ENCODE assay signal across 37 cellular contexts in genomic region chr7:19161671-19162070, GRCh38. TPM values are rescaled to one million over a fixed set of nuclear protein-coding genes. Genes with fewer than 3 reads are reported as not detected.
"Had no signal": no experiment of that assay in that cellular context is flagged by ENCODE, and none has a peak within 500 bp of the region (broad histone marks: within the 10 kb centered on the region; RNA-seq: fewer than 3 reads in every experiment).

No MANE protein-coding gene starts in this region.

- FAIRE-seq: colon, keratinocyte, pancreas, small intestine, urothelium cell line had no signal

- H3K4me3 ChIP-seq: esophagus muscularis mucosa, gastrocnemius medialis, hepatocyte, pancreas, prostate gland, thoracic aorta had no signal

- DNase-seq: activated B cell treated with CpG ODN at 0.5 μM for 24 hours; activated CD4-positive, alpha-beta T cell treated with anti-CD3 and anti-CD28 coated beads for 36 hours; activated CD8-positive, alpha-beta memory T cell treated with anti-CD3 and anti-CD28 coated beads, Interleukin-2, amount 10 ng/mL, durations not matched to agents 7 days and 5 days; activated CD8-positive, alpha-beta T cell treated with anti-CD3 and anti-CD28 coated beads, Interleukin-2, amount 10 ng/mL, durations not matched to agents 7 days and 5 days; activated naive CD4-positive, alpha-beta T cell; activated T-cell treated with anti-CD3 and anti-CD28 coated beads, Interleukin-2, amount 50 U/mL, for 48 hours; anterior cingulate cortex; brain microvascular endothelial cell; caudate nucleus; dermis blood vessel endothelial cell; effector CD4-positive, alpha-beta T cell; gastrocnemius medialis; glutamatergic neuron; left cardiac atrium; left ventricle myocardium superior; nephron progenitor cell; pancreas; retina; small intestine; stimulated activated CD4-positive, alpha-beta T cell treated with anti-CD3 and anti-CD28 coated beads, Interleukin-4, amount 100 ng/mL, for 24 hours; T-helper 1 cell; trophoblast cell had no signal

- ATAC-seq: activated CD4-positive, alpha-beta T cell treated with anti-CD3 and anti-CD28 coated beads for 36 hours; activated CD8-positive, alpha-beta memory T cell treated with anti-CD3 and anti-CD28 coated beads, Interleukin-2, amount 10 ng/mL, durations not matched to agents 7 days and 5 days; activated CD8-positive, alpha-beta T cell treated with anti-CD3 and anti-CD28 coated beads, Interleukin-2, amount 10 ng/mL, durations not matched to agents 7 days and 5 days; activated naive CD4-positive, alpha-beta T cell treated with anti-CD3 and anti-CD28 coated beads, Interleukin-2, amount 50 U/mL, for 72 hours; gastrocnemius medialis; left cardiac atrium; left ventricle myocardium superior; pancreas; sciatic nerve; stimulated activated effector memory CD8-positive, alpha-beta T cell treated with anti-CD3 and anti-CD28 coated beads, Interleukin-12 subunit alpha, Interleukin-12 subunit beta, amount 100 ng/mL, for 72 hours had no signal

RNA-seq across cellular contexts. Expression of gene FERD3L, which starts 16.4 kb away (rescaled TPM):
- total RNA-seq: activated B cell treated with CpG ODN at 0.5 μM for 24 hours; activated CD4-positive, alpha-beta T cell treated with anti-CD3 and anti-CD28 coated beads for 36 hours; activated CD8-positive, alpha-beta memory T cell treated with anti-CD3 and anti-CD28 coated beads, Interleukin-2, amount 10 ng/mL, durations not matched to agents 7 days and 5 days; activated CD8-positive, alpha-beta T cell treated with anti-CD3 and anti-CD28 coated beads, Interleukin-2, amount 10 ng/mL, durations not matched to agents 7 days and 5 days; activated naive CD4-positive, alpha-beta T cell treated with anti-CD3 and anti-CD28 coated beads, Interleukin-2, amount 50 U/mL, for 72 hours; activated T-helper 2 cell treated with anti-CD3 and anti-CD28 coated beads, Interferon-gamma antibody, Interleukin-2, Interleukin-4, amounts not matched to agents 10 μg/mL and 5 μg/mL and 100 μg/mL, durations not matched to agents 14 hours and 24 hours and 36 hours; dermis blood vessel endothelial cell; esophagus muscularis mucosa; gastrocnemius medialis; hepatocyte; left cardiac atrium; left ventricle myocardium superior; lung microvascular endothelial cell; mucosa of gallbladder; pancreas; prostate gland; sciatic nerve; subcutaneous adipose tissue; thoracic aorta had no signal
- polyA plus RNA-seq: adipose tissue, hepatocyte, keratinocyte, pancreas, small intestine had no signal

RNA-seq across cellular contexts. Expression of gene TWIST1, which starts 44.2 kb away (rescaled TPM):
- total RNA-seq: activated B cell treated with CpG ODN at 0.5 μM for 24 hours; activated CD8-positive, alpha-beta T cell treated with anti-CD3 and anti-CD28 coated beads, Interleukin-2, amount 10 ng/mL, durations not matched to agents 7 days and 5 days; activated naive CD4-positive, alpha-beta T cell treated with anti-CD3 and anti-CD28 coated beads, Interleukin-2, amount 50 U/mL, for 72 hours; dermis blood vessel endothelial cell; lung microvascular endothelial cell had no signal
